In the genomic region with DNA sequence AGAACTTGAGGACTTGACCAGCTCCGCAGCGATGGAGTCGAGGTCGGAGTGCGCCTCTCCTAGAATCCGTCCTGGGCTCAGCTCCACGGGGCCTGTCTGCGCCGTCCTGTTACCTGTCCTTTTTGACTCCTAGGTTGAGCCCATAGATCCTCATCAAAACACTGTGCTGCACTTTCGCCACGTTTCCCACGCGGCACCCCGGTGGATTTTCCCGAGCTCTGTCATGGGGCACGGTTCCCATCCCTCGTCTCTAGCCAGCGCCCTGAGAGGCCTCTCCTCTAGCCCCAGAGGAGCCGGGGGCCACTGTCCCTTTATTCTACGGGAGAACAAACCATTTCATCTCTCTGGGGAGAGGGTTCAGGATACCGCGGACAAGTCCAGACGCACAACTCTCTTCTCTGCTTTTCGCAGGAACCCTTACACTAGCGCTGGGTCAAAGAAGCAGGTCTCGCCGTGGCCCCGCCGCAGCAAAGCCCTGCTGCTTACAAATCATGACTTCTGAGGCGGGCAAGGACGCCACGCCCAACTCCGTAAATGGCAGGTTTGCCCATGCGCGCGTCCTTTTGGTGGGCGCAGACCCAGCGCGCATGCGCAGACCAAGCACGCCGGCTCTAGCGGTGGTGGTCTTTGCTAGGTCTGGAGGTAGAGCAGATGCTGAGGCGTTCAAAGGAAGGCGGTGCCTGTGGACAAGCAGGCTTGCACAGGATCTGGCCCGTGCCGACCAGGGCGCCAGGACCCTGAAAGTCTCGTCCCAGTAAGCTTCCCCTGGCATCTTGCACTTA, we compare ENCODE assay signal across 9 cellular contexts. TPM values are rescaled to one million over a fixed set of nuclear protein-coding genes. Genes with fewer than 3 reads are reported as not detected.
DNase-seq lines count a peak whose midpoint lies in the region; ATAC-seq and FAIRE-seq lines count a peak whose summit lies in the region.
"Had no signal": no experiment of that assay in that cellular context is flagged by ENCODE, and none has a peak within 500 bp of the region (broad histone marks: within the 10 kb centered on the region; RNA-seq: fewer than 3 reads in every experiment).

No MANE protein-coding gene starts in this region.

- 4 to 8% (median 7%) methylated on average over 49 of the region's 49 CpGs for WGBS in small intestine, 3 donors

- no peaks in the 10 kb centered on the region for H3K27me3 Mint-ChIP-seq in activated naive CD8-positive, alpha-beta T cell treated with anti-CD3 and anti-CD28 coated beads for 36 hours
- H3K27me3 Mint-ChIP-seq: brain had no signal

- peaks cover 11% of the 10 kb centered on the region for H3K4me1 Mint-ChIP-seq in activated naive CD8-positive, alpha-beta T cell treated with anti-CD3 and anti-CD28 coated beads for 36 hours
- H3K4me1 Mint-ChIP-seq: brain had no signal

- H3K27ac Mint-ChIP-seq in activated naive CD8-positive, alpha-beta T cell treated with anti-CD3 and anti-CD28 coated beads for 36 hours: peak overlapping the region; percentile 88

- ATAC-seq in GM19468 (IDR thresholded peaks at IDR 0.05; ENCODE audit: extremely low read depth, unreplicated experiment) (peak; percentile 96), left ventricle myocardium superior (peak; percentile 97)

- no peak for FAIRE-seq in small intestine (lab: Jason Lieb, UNC)

- in situ Hi-C loops in Caki2 (cut with HindIII; ENCODE audit: low pct_unique_long_range_greater_than_20kb, low sequenced_read_pairs): no loop called here

- H3K9ac ChIP-seq in SK-N-MC (ENCODE audit: insufficient read length): peak overlapping the region; percentile 77

- H3K4me3 Mint-ChIP-seq in activated naive CD8-positive, alpha-beta T cell treated with anti-CD3 and anti-CD28 coated beads for 36 hours: peak overlapping the region; percentile 93

- H3K36me3 Mint-ChIP-seq in activated naive CD8-positive, alpha-beta T cell treated with anti-CD3 and anti-CD28 coated beads for 36 hours: no peaks in the 10 kb centered on the region
- H3K36me3 Mint-ChIP-seq: brain had no signal

- H3K4me1 ChIP-seq in small intestine (ENCODE audit: control insufficient read depth in 2 of 2, insufficient read depth in 1 of 2, low read depth in 1 of 2, low read length in 1 of 2): no peaks in the 10 kb centered on the region

- DNase-seq in Caki2 (ENCODE audit: low read depth) (peak; percentile 82), HS-27A (ENCODE audit: low read depth) (peak; percentile 15), SK-N-MC (ENCODE audit: low read depth, low spot score) (no peak), left ventricle myocardium superior (peak; percentile 86), small intestine (peak; percentile 27), NCI-H2196 (lab: John Stamatoyannopoulos, UW; ENCODE audit: unreplicated experiment) (no peak)
- DNase-seq in activated naive CD8-positive, alpha-beta T cell treated with anti-CD3 and anti-CD28 coated beads for 36 hours: peak; percentile 88

- peaks cover 0 to 4% of the 10 kb centered on the region in 2 donors for H3K27me3 ChIP-seq in small intestine (ENCODE audit: control insufficient read depth in 2 of 2, insufficient read depth in 2 of 2, low read length in 2 of 2)

- intact Hi-C loops in left ventricle myocardium superior (cut with micrococcal nuclease): no loop called here

- H3K9me3 ChIP-seq in SK-N-MC (ENCODE audit: low read depth, low read length): no peaks in the 10 kb centered on the region
- H3K9me3 ChIP-seq in small intestine (ENCODE audit: control insufficient read depth, low read depth): no peaks in the 10 kb centered on the region

- no peaks in the 10 kb centered on the region for H3K36me3 ChIP-seq in SK-N-MC (ENCODE audit: insufficient read depth, low read length)
- H3K36me3 ChIP-seq in small intestine (ENCODE audit: control insufficient read depth in 2 of 2, insufficient read depth in 2 of 2, low read length in 2 of 2): no peaks in the 10 kb centered on the region

- no peak overlapping the region for H3K27ac ChIP-seq in SK-N-MC
- H3K27ac ChIP-seq in small intestine (ENCODE audit: low read depth in 1 of 2, low read length in 1 of 2): no peak overlapping the region

- H3K4me3 ChIP-seq in SK-N-MC (peak overlapping the region; percentile 82), small intestine (ENCODE audit: low read depth in 1 of 2, low read length in 2 of 2) (peak overlapping the region in 1 of 2 donors; percentile 36)

- no peaks in the 10 kb centered on the region for H3K9me3 Mint-ChIP-seq in activated naive CD8-positive, alpha-beta T cell treated with anti-CD3 and anti-CD28 coated beads for 36 hours

RNA-seq across cellular contexts. Expression of a gene that starts 10.3 kb away (rescaled TPM):
- total RNA-seq in Caki2 (2014; rRNA removed; shearing (Covaris generic); ENCODE audit: low replicate concordance): 1.9 and 4.0 TPM in 2 replicates
- 1 to 10 TPM; 1.6 to 1.9 TPM for total RNA-seq in activated naive CD8-positive, alpha-beta T cell treated with anti-CD3 and anti-CD28 coated beads for 36 hours
- total RNA-seq in left ventricle myocardium superior: 0.59 TPM
- under 1 TPM in 1 of 3 donors, not detected in 2; 0.12 TPM for polyA plus RNA-seq in small intestine

RNA-seq across cellular contexts. Expression of a gene that starts 30.3 kb away (rescaled TPM):
- 38.0 and 321 TPM in 2 replicates for total RNA-seq in Caki2 (2014; rRNA removed; shearing (Covaris generic); ENCODE audit: low replicate concordance)
- 10 to 100 TPM; 46.2 to 46.5 TPM for total RNA-seq in activated naive CD8-positive, alpha-beta T cell treated with anti-CD3 and anti-CD28 coated beads for 36 hours
- 22.8 TPM for total RNA-seq in left ventricle myocardium superior
- 10 to 100 TPM; 15.9 to 45.2 (median 23.8) TPM for polyA plus RNA-seq in small intestine

Comparison
In these comparisons a context has a peak if more than half of its experiments do, and no peak if none do; other contexts are left out.
1. DNase-seq: peak in Caki2 (single experiment), HS-27A (single experiment), activated naive CD8-positive, alpha-beta T cell treated with anti-CD3 and anti-CD28 coated beads for 36 hours (single experiment), left ventricle myocardium superior (single experiment) and small intestine (single experiment); none in SK-N-MC (single experiment) and NCI-H2196 (single experiment).